25 cellular contexts compared by ENCODE assay signal in the genomic region with DNA sequence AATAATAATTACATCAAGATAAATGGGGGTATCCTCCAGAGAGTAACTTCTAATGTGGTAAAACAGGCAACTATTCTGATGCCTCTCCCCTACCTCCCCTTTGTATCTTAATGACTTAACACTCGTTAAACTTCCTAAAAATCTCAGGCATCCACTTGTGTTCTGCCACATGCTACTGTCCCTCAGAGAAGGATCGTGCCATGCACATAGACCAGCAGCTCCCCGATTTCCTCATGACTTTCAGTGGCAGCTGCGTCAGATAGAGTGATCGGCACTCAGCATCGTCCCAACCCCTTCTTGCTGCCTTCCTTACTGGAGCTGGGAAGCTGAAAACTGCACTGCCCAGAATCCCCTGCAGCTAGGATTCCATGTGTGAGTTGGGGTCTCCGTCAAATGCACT. TPM values are rescaled to one million over a fixed set of nuclear protein-coding genes. Genes with fewer than 3 reads are reported as not detected.
A peak's percentile ranks its signal among the peaks of the same experiment; 100 is the strongest.
DNase-seq lines count a peak whose midpoint lies in the region; ATAC-seq and TF ChIP-seq lines count a peak whose summit lies in the region.
"Had no signal": no experiment of that assay in that cellular context is flagged by ENCODE, and none has a peak within 500 bp of the region (broad histone marks: within the 10 kb centered on the region; RNA-seq: fewer than 3 reads in every experiment).

No MANE protein-coding gene starts in this region.

- H3K4me1 ChIP-seq in gastrocnemius medialis (peaks cover 65 to 68% of the 10 kb centered on the region in 2 donors), sigmoid colon (peaks cover 0 to 17% (median 8%) of the 10 kb centered on the region in 4 donors), prostate gland (replicated peaks) (no peaks in the 10 kb centered on the region)

- H3K36me3 Mint-ChIP-seq in activated CD4-positive, alpha-beta T cell treated with anti-CD3 and anti-CD28 coated beads, Interleukin-2, amount 10 ng/mL, durations not matched to agents 24 days and 14 days (ENCODE audit: low read depth): peaks cover 70% of the 10 kb centered on the region
- peaks cover 27% of the 10 kb centered on the region for H3K36me3 Mint-ChIP-seq in glutamatergic neuron (ENCODE audit: unreplicated experiment)

- WGBS in sigmoid colon, 2 donors: 94% methylated on average over 7 of the region's 7 CpGs
- 96% methylated on average over 7 of the region's 7 CpGs for WGBS in prostate gland

- no peak overlapping the region for H3K4me3 ChIP-seq in SU-DHL-6 (ENCODE audit: insufficient read depth, low read length, poor library complexity, severe bottlenecking)
- H3K4me3 ChIP-seq in gastrocnemius medialis: no peak overlapping the region
- H3K4me3 ChIP-seq in sigmoid colon: no peak overlapping the region
- no peak overlapping the region for H3K4me3 ChIP-seq in prostate gland
- H3K4me3 ChIP-seq: heart left ventricle, left lung, smooth muscle cell, transverse colon had no signal

- no peak for TF ChIP-seq EP300 in sigmoid colon (IDR thresholded peaks at IDR 0.05)

- no peak for DNase-seq in activated CD4-positive, alpha-beta T cell treated with anti-CD3 and anti-CD28 coated beads, Interleukin-2, amount 10 ng/mL, durations not matched to agents 24 days and 14 days
- DNase-seq in activated CD4-positive, alpha-beta T cell treated with anti-CD3 and anti-CD28 coated beads for 4 hours: no peak
- DNase-seq in glutamatergic neuron (no peak), gastrocnemius medialis (no peak), sigmoid colon (no peak), prostate gland (ENCODE audit: low spot score) (no peak), COLO668 (lab: John Stamatoyannopoulos, UW; ENCODE audit: unreplicated experiment) (no peak)
- DNase-seq: 8988T; activated CD4-positive, alpha-beta T cell treated with anti-CD3 and anti-CD28 coated beads for 1 hour; activated gamma-delta T cell; aorta; dermis blood vessel endothelial cell; heart left ventricle; left lung; NCI-H1092; NCI-H2029; NCI-H226; NCI-H774; OCI-M1; Right ventricle myocardium superior; stimulated activated CD4-positive, alpha-beta T cell treated with anti-CD3 and anti-CD28 coated beads, Interleukin-2, amount 100 ng/mL, for 48 hours; SW 1271; transverse colon had no signal

- ATAC-seq in gastrocnemius medialis: no peak
- ATAC-seq: heart left ventricle, left lung had no signal

- H3K9me3 Mint-ChIP-seq in activated CD4-positive, alpha-beta T cell treated with anti-CD3 and anti-CD28 coated beads, Interleukin-2, amount 10 ng/mL, durations not matched to agents 24 days and 14 days: peaks cover 8% of the 10 kb centered on the region
- H3K9me3 Mint-ChIP-seq in glutamatergic neuron (ENCODE audit: unreplicated experiment): peaks cover 11% of the 10 kb centered on the region

- H4K20me1 ChIP-seq in SU-DHL-6 (ENCODE audit: low read depth, low read length): no peaks in the 10 kb centered on the region; the same call in 1 of the 2 replicates

- no peaks in the 10 kb centered on the region for H3K9me2 ChIP-seq in SU-DHL-6 (replicated peaks; ENCODE audit: insufficient read depth, low read length)

- TF ChIP-seq POLR2A in gastrocnemius medialis (IDR thresholded peaks at IDR 0.05): no peak
- TF ChIP-seq POLR2A in sigmoid colon (IDR thresholded peaks at IDR 0.05): no peak
- no peak for TF ChIP-seq POLR2A in prostate gland (IDR thresholded peaks at IDR 0.05)

- intact Hi-C loops in activated CD4-positive, alpha-beta T cell treated with anti-CD3 and anti-CD28 coated beads, Interleukin-2, amount 10 ng/mL, durations not matched to agents 24 days and 14 days (cut with micrococcal nuclease): loop anchor here (5.0 kb wide), 1 partner anchor 34 kb away; a partner anchor contains a TSS
- intact Hi-C loops in gastrocnemius medialis (cut with DNase I; ENCODE audit: low total_unique reads) (no loop called here), sigmoid colon (cut with DNase I) (no loop called here), prostate gland (cut with DNase I) (no loop called here)

- H3K9me3 ChIP-seq in SU-DHL-6 (ENCODE audit: insufficient read depth, low read length) (no peaks in the 10 kb centered on the region), gastrocnemius medialis (no peaks in the 10 kb centered on the region), sigmoid colon (no peaks in the 10 kb centered on the region), prostate gland (no peaks in the 10 kb centered on the region)
- H3K9me3 ChIP-seq: left lung, transverse colon had no signal

- peaks cover 73% of the 10 kb centered on the region for H3K4me1 Mint-ChIP-seq in activated CD4-positive, alpha-beta T cell treated with anti-CD3 and anti-CD28 coated beads, Interleukin-2, amount 10 ng/mL, durations not matched to agents 24 days and 14 days
- H3K4me1 Mint-ChIP-seq in glutamatergic neuron (ENCODE audit: low read depth, unreplicated experiment): peaks cover 22% of the 10 kb centered on the region

- H3K36me3 ChIP-seq in SU-DHL-6 (ENCODE audit: low read length): peaks cover 37% of the 10 kb centered on the region
- H3K36me3 ChIP-seq in gastrocnemius medialis: no peaks in the 10 kb centered on the region
- H3K36me3 ChIP-seq in sigmoid colon: no peaks in the 10 kb centered on the region
- no peaks in the 10 kb centered on the region for H3K36me3 ChIP-seq in prostate gland
- H3K36me3 ChIP-seq: heart left ventricle, transverse colon had no signal

- no peak for TF ChIP-seq CTCF in SU-DHL-6 (IDR thresholded peaks at IDR 0.05; ENCODE audit: insufficient read depth, low read length, poor library complexity, severe bottlenecking)
- TF ChIP-seq CTCF in glutamatergic neuron (IDR thresholded peaks at IDR 0.05; ENCODE audit: partially characterized antibody, unreplicated experiment): no peak
- no peak for TF ChIP-seq CTCF in gastrocnemius medialis (IDR thresholded peaks at IDR 0.05 in 4 of 5, conservative IDR thresholded peaks at IDR 0.05 in 1 of 5)
- TF ChIP-seq CTCF in sigmoid colon (IDR thresholded peaks at IDR 0.05): no peak
- no peak for TF ChIP-seq CTCF in prostate gland (IDR thresholded peaks at IDR 0.05)

- no peak overlapping the region for H2AFZ ChIP-seq in SU-DHL-6 (ENCODE audit: low read depth, low read length, severe bottlenecking)

- H3K9ac ChIP-seq in SU-DHL-6 (ENCODE audit: low read length): no peak overlapping the region

- in situ Hi-C loops in gastrocnemius medialis (cut with MboI; ENCODE audit: low sequenced_read_pairs in 4 of 4): no loop called here

- no peaks in the 10 kb centered on the region for H3K27me3 Mint-ChIP-seq in activated CD4-positive, alpha-beta T cell treated with anti-CD3 and anti-CD28 coated beads, Interleukin-2, amount 10 ng/mL, durations not matched to agents 24 days and 14 days
- H3K27me3 Mint-ChIP-seq in glutamatergic neuron (ENCODE audit: unreplicated experiment): peaks cover 7% of the 10 kb centered on the region

- H3K27me3 ChIP-seq in SU-DHL-6 (ENCODE audit: low read length): no peaks in the 10 kb centered on the region
- H3K27me3 ChIP-seq in gastrocnemius medialis: no peaks in the 10 kb centered on the region
- H3K27me3 ChIP-seq in sigmoid colon: no peaks in the 10 kb centered on the region
- H3K27me3 ChIP-seq in prostate gland (replicated peaks; ENCODE audit: insufficient read depth): no peaks in the 10 kb centered on the region
- H3K27me3 ChIP-seq: heart left ventricle, left lung, transverse colon had no signal

- H3K27ac ChIP-seq in SU-DHL-6 (ENCODE audit: low read depth, low read length) (peak overlapping the region; percentile 83; the same call in 1 of the 2 replicates), gastrocnemius medialis (peak overlapping the region; percentile 56 to 93 (median 82)), sigmoid colon (no peak overlapping the region), prostate gland (no peak overlapping the region)
- H3K27ac ChIP-seq: heart left ventricle, left lung, transverse colon had no signal

- H3F3A ChIP-seq in SU-DHL-6 (ENCODE audit: insufficient read depth): peaks cover 74% of the 10 kb centered on the region

- peaks cover 100% of the 10 kb centered on the region for H3K79me2 ChIP-seq in SU-DHL-6 (ENCODE audit: insufficient read depth, low read length)

- peak overlapping the region; percentile 41 for H3K4me2 ChIP-seq in SU-DHL-6 (ENCODE audit: low read depth, low read length, poor library complexity, severe bottlenecking)
- H3K4me2 ChIP-seq: smooth muscle cell had no signal

- H3K4me3 Mint-ChIP-seq in activated CD4-positive, alpha-beta T cell treated with anti-CD3 and anti-CD28 coated beads, Interleukin-2, amount 10 ng/mL, durations not matched to agents 24 days and 14 days: no peak overlapping the region
- H3K4me3 Mint-ChIP-seq in glutamatergic neuron (ENCODE audit: unreplicated experiment): no peak overlapping the region

- peak overlapping the region; percentile 19 for H3K27ac Mint-ChIP-seq in activated CD4-positive, alpha-beta T cell treated with anti-CD3 and anti-CD28 coated beads, Interleukin-2, amount 10 ng/mL, durations not matched to agents 24 days and 14 days
- peak overlapping the region; percentile 12 for H3K27ac Mint-ChIP-seq in glutamatergic neuron (ENCODE audit: unreplicated experiment)

RNA-seq across cellular contexts. Expression of a gene that starts 32.1 kb away (rescaled TPM):
- 25.3 and 26.5 TPM in 2 replicates for total RNA-seq in activated CD4-positive, alpha-beta T cell treated with anti-CD3 and anti-CD28 coated beads, Interleukin-2, amount 10 ng/mL, durations not matched to agents 24 days and 14 days
- total RNA-seq in glutamatergic neuron (ENCODE audit: unreplicated experiment): 82.2 TPM
- total RNA-seq in gastrocnemius medialis: 10 to 100 TPM in 3 of 4 donors, 1 to 10 TPM in 1; 5.2 to 34.0 (median 21.2) TPM
- total RNA-seq in sigmoid colon: 10 to 100 TPM in 1 of 4 donors, 1 to 10 TPM in 3; 6.1 to 10.9 (median 6.7) TPM
- 10 to 100 TPM in 1 of 3 donors, 1 to 10 TPM in 2; 1.6 to 29.7 (median 1.8) TPM for polyA plus RNA-seq in sigmoid colon
- 10 to 100 TPM; 16.1 to 23.7 TPM for total RNA-seq in prostate gland

Comparison
In these comparisons a context has a peak if more than half of its experiments do, and no peak if none do; other contexts are left out.
1. H3K27ac ChIP-seq: peak in SU-DHL-6 (single experiment) and gastrocnemius medialis (4 of 4); none in sigmoid colon (0 of 4) and prostate gland (0 of 2).